13 cellular contexts compared by ENCODE assay signal in the genomic region with DNA sequence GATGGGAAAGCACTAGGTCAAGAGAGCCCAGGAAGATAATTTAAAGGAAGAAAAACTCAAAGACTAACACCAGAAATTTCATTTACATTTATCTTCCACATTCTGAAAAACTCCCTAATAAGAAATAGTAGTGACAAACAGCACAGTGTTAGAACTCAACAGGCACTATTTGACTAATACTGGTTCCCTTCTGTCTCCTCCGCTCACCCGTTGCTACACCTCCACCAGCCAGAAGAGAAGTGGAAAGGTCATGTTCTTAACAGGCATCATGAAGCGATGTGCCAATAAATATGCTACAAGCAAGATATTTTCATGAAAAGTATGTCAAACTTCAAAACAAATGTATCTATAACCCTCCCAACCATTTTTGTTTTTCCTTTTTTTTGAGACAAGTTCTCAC. TPM values are rescaled to one million over a fixed set of nuclear protein-coding genes. Genes with fewer than 3 reads are reported as not detected.
DNase-seq lines count a peak whose midpoint lies in the region; ATAC-seq and TF ChIP-seq lines count a peak whose summit lies in the region.
"Had no signal": no experiment of that assay in that cellular context is flagged by ENCODE, and none has a peak within 500 bp of the region (broad histone marks: within the 10 kb centered on the region; RNA-seq: fewer than 3 reads in every experiment).

No MANE protein-coding gene starts in this region.

- TF ChIP-seq CTCF in GM13977 (IDR thresholded peaks at IDR 0.05; ENCODE audit: extremely low read depth, insufficient read depth, missing control alignments) = no peak

- DNase-seq in AML-193 (lab: John Stamatoyannopoulos, UW) (peak; percentile 44 to 45), GM13977 (ENCODE audit: low spot score) (peak; percentile 29), cerebellum (ENCODE audit: low spot score) (peak; percentile 9), SKM-1 (lab: John Stamatoyannopoulos, UW; ENCODE audit: unreplicated experiment) (no peak), NCI-H1048 (lab: John Stamatoyannopoulos, UW) (no peak), NCI-H2029 treated with DMSO at 0.1 percent for 48 hours (lab: John Stamatoyannopoulos, UW) (no peak)
- no peak for DNase-seq in stimulated activated CD4-positive, alpha-beta T cell treated with anti-CD3 and anti-CD28 coated beads, Interleukin-4, amount 100 ng/mL, for 4 hours
- DNase-seq: adrenal gland, endodermal cell, NCI-H2107, Right ventricle myocardium superior had no signal

- in situ Hi-C loops in GM13977 (cut with MboI; ENCODE audit: low pct_unique_long_range_greater_than_20kb, low sequenced_read_pairs, unreplicated experiment) = no loop called here

- peak; percentile 44 for ATAC-seq in HG02938 (IDR thresholded peaks at IDR 0.05; ENCODE audit: unreplicated experiment)
- ATAC-seq: HCT116 had no signal

RNA-seq across cellular contexts. Expression of a gene that starts 5.7 kb away (rescaled TPM):
- total RNA-seq in cerebellum = 73.0 TPM

Comparison
In these comparisons a context has a peak if more than half of its experiments do, and no peak if none do; other contexts are left out.
1. DNase-seq: peak in AML-193 (2 of 2), GM13977 (single experiment) and cerebellum (single experiment); none in SKM-1 (single experiment), stimulated activated CD4-positive, alpha-beta T cell treated with anti-CD3 and anti-CD28 coated beads, Interleukin-4, amount 100 ng/mL, for 4 hours (0 of 2), NCI-H1048 (single experiment) and NCI-H2029 treated with DMSO at 0.1 percent for 48 hours (single experiment).